Comparison of ENCODE assay signal across 9 cellular contexts in the genomic region with DNA sequence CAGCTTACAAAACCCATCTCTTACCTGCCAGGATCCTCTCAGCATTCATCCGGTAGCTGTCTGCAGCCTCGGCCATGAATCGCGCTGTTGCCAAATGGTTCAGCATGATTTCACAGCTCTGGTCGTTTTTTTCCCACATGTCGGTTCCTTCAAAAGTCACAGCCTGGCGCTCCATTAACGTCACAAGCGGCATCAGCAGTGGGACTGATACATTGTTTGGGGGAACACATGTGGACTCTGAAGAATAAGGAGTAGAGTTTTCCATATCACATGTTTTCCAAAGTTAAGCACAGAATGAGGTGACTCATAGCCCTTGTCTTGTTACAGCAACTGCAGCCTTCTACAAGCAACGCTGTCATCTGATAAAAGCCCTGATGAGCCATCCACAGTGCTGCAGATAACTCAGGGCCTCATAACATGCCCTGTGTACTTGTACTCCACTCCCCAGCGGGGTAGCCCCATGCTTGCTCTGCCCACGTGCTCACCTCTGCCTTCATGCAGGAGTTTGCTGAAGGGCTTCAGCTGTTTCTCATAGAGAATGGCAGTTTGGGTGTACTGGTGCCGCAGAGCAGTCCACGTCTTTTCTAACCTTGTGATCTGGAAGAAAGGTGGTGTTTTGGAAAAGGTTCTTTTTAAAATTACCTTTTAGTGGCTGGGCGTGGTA.
DNase-seq lines count a peak whose midpoint lies in the region; TF ChIP-seq lines count a peak whose summit lies in the region.
"Had no signal": no experiment of that assay in that cellular context is flagged by ENCODE, and none has a peak within 500 bp of the region (broad histone marks: within the 10 kb centered on the region; RNA-seq: fewer than 3 reads in every experiment).

No MANE protein-coding gene starts in this region.

- POLR2A ChIA-PET in CD8-positive, alpha-beta memory T cell (lab: Charles Lee) = no interaction called here

- H3K9me3 ChIP-seq in CD8-positive, alpha-beta memory T cell (ENCODE audit: low read length) = no peaks in the 10 kb centered on the region
- H3K9me3 ChIP-seq in HAP-1 = no peaks in the 10 kb centered on the region

- in situ Hi-C loops in HAP-1 (cut with MboI; ENCODE audit: low sequenced_read_pairs) = no loop called here

- no peak for DNase-seq in CD8-positive, alpha-beta memory T cell
- DNase-seq in RPMI7951 (ENCODE audit: low read depth) (peak; percentile 88), fibroblast of gingiva (ENCODE audit: low read depth) (peak; percentile 46), neural crest cell (ENCODE audit: low read depth, low spot score) (no peak), HAP-1 (ENCODE audit: low spot score in 2 of 2) (no peak), NCI-H82 treated with DMSO at 0.1 percent for 48 hours (lab: John Stamatoyannopoulos, UW; ENCODE audit: unreplicated experiment) (no peak), occipital lobe (lab: John Stamatoyannopoulos, UW) (no peak), immature natural killer cell (no peak)
- DNase-seq: DMS79 had no signal

- peak overlapping the region; percentile 46 for H3K27ac ChIP-seq in CD8-positive, alpha-beta memory T cell (ENCODE audit: low read depth, low read length)

- no peaks in the 10 kb centered on the region for H3K36me3 ChIP-seq in CD8-positive, alpha-beta memory T cell (ENCODE audit: insufficient read depth, low read length)
- H3K36me3 ChIP-seq in HAP-1 (replicated peaks) = no peaks in the 10 kb centered on the region; the same call in 1 of the 2 replicates

- H3K4me3 ChIP-seq in CD8-positive, alpha-beta memory T cell (ENCODE audit: low read length) = no peak overlapping the region
- H3K4me3 ChIP-seq in HAP-1 = no peak overlapping the region

- no peaks in the 10 kb centered on the region for H3K4me1 Mint-ChIP-seq in CD8-positive, alpha-beta memory T cell
- no peaks in the 10 kb centered on the region for H3K4me1 Mint-ChIP-seq in neural crest cell
- no peaks in the 10 kb centered on the region for H3K4me1 Mint-ChIP-seq in immature natural killer cell

- H3K9me3 Mint-ChIP-seq in CD8-positive, alpha-beta memory T cell = no peaks in the 10 kb centered on the region
- H3K9me3 Mint-ChIP-seq in neural crest cell = no peaks in the 10 kb centered on the region
- no peaks in the 10 kb centered on the region for H3K9me3 Mint-ChIP-seq in immature natural killer cell

- peaks cover 0 to 9% (median 0%) of the 10 kb centered on the region in 3 donors for H3K36me3 Mint-ChIP-seq in CD8-positive, alpha-beta memory T cell
- H3K36me3 Mint-ChIP-seq in neural crest cell (ENCODE audit: low read depth) = peaks cover 43% of the 10 kb centered on the region
- H3K36me3 Mint-ChIP-seq in immature natural killer cell = no peaks in the 10 kb centered on the region

- H3K27ac Mint-ChIP-seq in CD8-positive, alpha-beta memory T cell = peak overlapping the region in 1 of 8 donors; percentile 48
- H3K27ac Mint-ChIP-seq in neural crest cell (ENCODE audit: unreplicated experiment) (peak overlapping the region; percentile 50), immature natural killer cell (no peak overlapping the region)

- no peak overlapping the region for H3K4me3 Mint-ChIP-seq in CD8-positive, alpha-beta memory T cell
- H3K4me3 Mint-ChIP-seq in neural crest cell (no peak overlapping the region), immature natural killer cell (no peak overlapping the region)

- peaks cover 0 to 7% of the 10 kb centered on the region in 2 donors for H3K27me3 Mint-ChIP-seq in CD8-positive, alpha-beta memory T cell
- H3K27me3 Mint-ChIP-seq in neural crest cell (ENCODE audit: low read depth) = no peaks in the 10 kb centered on the region
- H3K27me3 Mint-ChIP-seq in immature natural killer cell (ENCODE audit: low read depth in 3 of 3) = peaks cover 0 to 5% (median 2%) of the 10 kb centered on the region in 3 donors

- no peaks in the 10 kb centered on the region for H3K27me3 ChIP-seq in CD8-positive, alpha-beta memory T cell (ENCODE audit: insufficient read depth, low read length, poor library complexity, severe bottlenecking)
- no peaks in the 10 kb centered on the region for H3K27me3 ChIP-seq in HAP-1 (ENCODE audit: low read depth)

- H3K4me1 ChIP-seq in CD8-positive, alpha-beta memory T cell (ENCODE audit: insufficient read depth, low read length) = no peaks in the 10 kb centered on the region
- no peaks in the 10 kb centered on the region for H3K4me1 ChIP-seq in HAP-1

- no peak for TF ChIP-seq CTCF in neural crest cell (conservative IDR thresholded peaks at IDR 0.05)

- CTCF ChIA-PET in CD8-positive, alpha-beta memory T cell (lab: Charles Lee) = no interaction called here

Comparison
In these comparisons a context has a peak if more than half of its experiments do, and no peak if none do; other contexts are left out.
1. DNase-seq: peak in RPMI7951 (single experiment) and fibroblast of gingiva (single experiment); none in CD8-positive, alpha-beta memory T cell (0 of 5), neural crest cell (single experiment), HAP-1 (0 of 2), NCI-H82 treated with DMSO at 0.1 percent for 48 hours (single experiment), occipital lobe (single experiment) and immature natural killer cell (0 of 3).